In the genomic region with DNA sequence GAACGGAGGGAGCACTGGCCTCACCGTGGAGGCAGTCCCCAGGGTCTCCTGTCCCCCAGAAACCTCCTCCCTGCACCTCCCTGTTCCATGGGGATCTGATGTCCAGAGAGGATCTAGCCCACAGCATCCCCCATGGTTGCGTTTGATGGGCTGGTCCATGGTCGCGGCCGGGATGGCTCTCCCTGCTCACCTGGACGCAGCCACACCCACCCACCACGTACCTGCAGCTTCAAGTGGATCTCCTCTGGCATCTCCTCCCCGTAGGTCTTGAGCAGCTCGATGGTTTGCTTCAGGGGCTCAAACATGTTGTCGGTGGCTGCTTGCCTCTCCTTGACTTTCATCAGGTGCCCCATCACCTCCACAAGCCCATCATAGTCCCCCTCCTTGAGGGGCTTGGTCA, we compare ENCODE assay signal across 21 cellular contexts. TPM values are rescaled to one million over a fixed set of nuclear protein-coding genes. Genes with fewer than 3 reads are reported as not detected.
"Had no signal": no experiment of that assay in that cellular context is flagged by ENCODE, and none has a peak within 500 bp of the region (broad histone marks: within the 10 kb centered on the region; RNA-seq: fewer than 3 reads in every experiment).

No MANE protein-coding gene starts in this region.

- H3K4me3 Mint-ChIP-seq: activated CD4-positive, alpha-beta memory T cell treated with anti-CD3 and anti-CD28 coated beads for 36 hours; activated CD4-positive, alpha-beta T cell treated with anti-CD3 and anti-CD28 coated beads, Interleukin-2, amount 10 ng/mL, durations not matched to agents 7 days and 5 days; activated naive CD4-positive, alpha-beta T cell treated with anti-CD3 and anti-CD28 coated beads, Interleukin-2, amount 10 ng/mL, durations not matched to agents 7 days and 5 days; activated naive CD8-positive, alpha-beta T cell treated with anti-CD3 and anti-CD28 coated beads for 36 hours; activated T-cell treated with anti-CD3 and anti-CD28 coated beads, Interleukin-2, amount 50 U/mL, for 4 hours; T-helper 17 cell had no signal

- H3K27ac Mint-ChIP-seq: activated CD4-positive, alpha-beta memory T cell treated with anti-CD3 and anti-CD28 coated beads for 36 hours; activated CD4-positive, alpha-beta T cell treated with anti-CD3 and anti-CD28 coated beads, Interleukin-2, amount 10 ng/mL, durations not matched to agents 7 days and 5 days; activated naive CD4-positive, alpha-beta T cell treated with anti-CD3 and anti-CD28 coated beads, Interleukin-2, amount 10 ng/mL, durations not matched to agents 7 days and 5 days; activated naive CD8-positive, alpha-beta T cell treated with anti-CD3 and anti-CD28 coated beads for 36 hours; T-helper 17 cell had no signal

- H3K4me1 ChIP-seq: adrenal gland, breast epithelium had no signal

- H3K27me3 Mint-ChIP-seq: activated CD4-positive, alpha-beta memory T cell treated with anti-CD3 and anti-CD28 coated beads for 36 hours; activated CD4-positive, alpha-beta T cell treated with anti-CD3 and anti-CD28 coated beads, Interleukin-2, amount 10 ng/mL, durations not matched to agents 7 days and 5 days; activated naive CD8-positive, alpha-beta T cell treated with anti-CD3 and anti-CD28 coated beads for 36 hours; T-helper 17 cell had no signal

- H3K27ac ChIP-seq: adrenal gland, breast epithelium, SJCRH30 had no signal

- ATAC-seq: activated T-cell treated with anti-CD3 and anti-CD28 coated beads, Interleukin-2, amount 50 U/mL, for 4 hours; Panc1; T-helper 17 cell had no signal

- H3K9me3 Mint-ChIP-seq: activated CD4-positive, alpha-beta memory T cell treated with anti-CD3 and anti-CD28 coated beads for 36 hours; activated CD4-positive, alpha-beta T cell treated with anti-CD3 and anti-CD28 coated beads, Interleukin-2, amount 10 ng/mL, durations not matched to agents 7 days and 5 days; activated naive CD4-positive, alpha-beta T cell treated with anti-CD3 and anti-CD28 coated beads, Interleukin-2, amount 10 ng/mL, durations not matched to agents 7 days and 5 days; activated naive CD8-positive, alpha-beta T cell treated with anti-CD3 and anti-CD28 coated beads for 36 hours; activated T-cell treated with anti-CD3 and anti-CD28 coated beads, Interleukin-2, amount 50 U/mL, for 4 hours had no signal

- H3K36me3 Mint-ChIP-seq: activated CD4-positive, alpha-beta memory T cell treated with anti-CD3 and anti-CD28 coated beads for 36 hours; activated naive CD4-positive, alpha-beta T cell treated with anti-CD3 and anti-CD28 coated beads, Interleukin-2, amount 10 ng/mL, durations not matched to agents 7 days and 5 days; activated naive CD8-positive, alpha-beta T cell treated with anti-CD3 and anti-CD28 coated beads for 36 hours had no signal

- H3K36me3 ChIP-seq: adrenal gland, breast epithelium, SJCRH30 had no signal

- H3K9me3 ChIP-seq: adrenal gland, breast epithelium, SJCRH30 had no signal

- H3K27me3 ChIP-seq: adrenal gland, breast epithelium, SJCRH30 had no signal

- DNase-seq: activated CD4-positive, alpha-beta memory T cell treated with anti-CD3 and anti-CD28 coated beads for 36 hours; activated CD4-positive, alpha-beta T cell treated with anti-CD3 and anti-CD28 coated beads, Interleukin-2, amount 10 ng/mL, durations not matched to agents 7 days and 5 days; activated CD4-positive, CD25-positive, alpha-beta regulatory T cell; activated CD8-positive, alpha-beta memory T cell treated with anti-CD3 and anti-CD28 coated beads for 24 hours; activated gamma-delta T cell treated with Interleukin-2 at 50 U/mL for 16 hours; activated naive CD4-positive, alpha-beta T cell treated with anti-CD3 and anti-CD28 coated beads, Interleukin-2, amount 10 ng/mL, durations not matched to agents 7 days and 5 days; activated naive CD8-positive, alpha-beta T cell treated with anti-CD3 and anti-CD28 coated beads for 36 hours; activated T-cell treated with anti-CD3 and anti-CD28 coated beads, Interleukin-2, amount 50 U/mL, for 4 hours; central memory CD4-positive, alpha-beta T cell; KG1; NCI-H226; NK-92 treated with Interleukin-12 subunit alpha and Interleukin-12 subunit beta, amount 100 ng/mL, for 24 hours; OCI-M1; Right ventricle myocardium superior; T-helper 17 cell; T-helper 9 cell had no signal

- H3K4me3 ChIP-seq: adrenal gland, breast epithelium, SJCRH30 had no signal

RNA-seq across cellular contexts. Expression of a gene that starts 47.9 kb away (rescaled TPM):
- total RNA-seq: LHCN-M2, Right ventricle myocardium superior had no signal
